In the genomic region with DNA sequence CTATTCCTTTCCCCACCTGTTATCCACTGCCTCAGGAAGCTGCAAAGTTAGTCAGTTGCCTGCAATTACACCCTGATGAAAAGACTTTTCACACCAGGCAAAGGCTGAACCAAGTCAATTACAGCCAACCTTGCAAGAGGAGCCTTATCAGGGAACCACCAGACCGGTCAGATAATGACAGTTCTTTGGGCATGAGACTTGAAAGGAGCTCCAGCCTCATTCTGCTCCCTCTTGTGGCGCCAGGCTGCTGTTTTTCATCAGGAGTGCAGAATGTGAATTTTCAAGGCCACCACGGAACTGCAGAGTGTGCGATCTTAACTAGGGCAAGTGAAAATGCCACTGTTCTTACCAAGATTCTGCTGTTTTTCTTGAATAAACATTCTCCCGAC, we compare ENCODE assay signal across 9 cellular contexts. TPM values are rescaled to one million over a fixed set of nuclear protein-coding genes. Genes with fewer than 3 reads are reported as not detected.
A peak's percentile ranks its signal among the peaks of the same experiment; 100 is the strongest.
DNase-seq lines count a peak whose midpoint lies in the region; ATAC-seq and TF ChIP-seq lines count a peak whose summit lies in the region.
"Had no signal": no experiment of that assay in that cellular context is flagged by ENCODE, and none has a peak within 500 bp of the region (broad histone marks: within the 10 kb centered on the region; RNA-seq: fewer than 3 reads in every experiment).

No MANE protein-coding gene starts in this region.

- no peaks in the 10 kb centered on the region for H3K36me3 Mint-ChIP-seq in activated CD4-positive, alpha-beta memory T cell treated with anti-CD3 and anti-CD28 coated beads for 36 hours

- ATAC-seq in GM21825 (IDR thresholded peaks at IDR 0.05; ENCODE audit: unreplicated experiment): no peak

- DNase-seq in stimulated activated CD4-positive, alpha-beta T cell treated with anti-CD3 and anti-CD28 coated beads, Interleukin-1b, Interleukin-23, amount 100 ng/mL, for 48 hours: peak; percentile 33
- no peak for DNase-seq in stimulated activated CD4-positive, alpha-beta T cell treated with anti-CD3 and anti-CD28 coated beads, Interleukin-2, amount 100 ng/mL, for 48 hours
- peak; percentile 44 for DNase-seq in NCI-H1694 (lab: John Stamatoyannopoulos, UW)
- peak; percentile 73 for DNase-seq in activated CD4-positive, alpha-beta memory T cell treated with anti-CD3 and anti-CD28 coated beads for 36 hours
- DNase-seq in glomerular visceral epithelial cell (ENCODE audit: extremely low spot score): peak; percentile 47
- DNase-seq in prostate gland (ENCODE audit: low spot score): peak; percentile 42
- DNase-seq in NCI-H1048 (lab: John Stamatoyannopoulos, UW): no peak

- H3K27me3 ChIP-seq in prostate gland (replicated peaks; ENCODE audit: insufficient read depth): no peaks in the 10 kb centered on the region

- no peak overlapping the region for H3K4me3 Mint-ChIP-seq in activated CD4-positive, alpha-beta memory T cell treated with anti-CD3 and anti-CD28 coated beads for 36 hours
- H3K4me3 Mint-ChIP-seq: dendritic cell treated with granulocyte-macrophage colony-stimulating factor and Interleukin-4, amounts not matched to agents 40 ng/mL and 50 ng/mL, for 4 days had no signal

- no peak overlapping the region for H3K27ac ChIP-seq in prostate gland

- TF ChIP-seq POLR2A in prostate gland (IDR thresholded peaks at IDR 0.05): no peak

- peak in 3 of 4 experiments; percentile 38 to 59 (median 45) for TF ChIP-seq CTCF in prostate gland (IDR thresholded peaks at IDR 0.05)

- intact Hi-C loops in activated CD4-positive, alpha-beta memory T cell treated with anti-CD3 and anti-CD28 coated beads for 36 hours (cut with micrococcal nuclease): loop anchor here (1.0 kb wide), 1 partner anchor 86 kb away; no protein-coding TSS in a partner anchor
- intact Hi-C loops in prostate gland (cut with DNase I): loop anchor here (5.0 kb wide), 1 partner anchor 84 kb away; a partner anchor contains a TSS

- POLR2A ChIA-PET in activated CD4-positive, alpha-beta memory T cell treated with anti-CD3 and anti-CD28 coated beads for 36 hours (lab: Charles Lee): interaction anchor here (0.9 kb wide), 1 partner anchor 15 kb away, joined by 3 read pairs; no protein-coding TSS in a partner anchor

- no peaks in the 10 kb centered on the region for H3K27me3 Mint-ChIP-seq in activated CD4-positive, alpha-beta memory T cell treated with anti-CD3 and anti-CD28 coated beads for 36 hours

- WGBS in prostate gland: 6% methylated on average over 5 of the region's 5 CpGs

- no peak overlapping the region for H3K4me3 ChIP-seq in prostate gland

- no peaks in the 10 kb centered on the region for H3K4me1 ChIP-seq in prostate gland (replicated peaks)

- no peaks in the 10 kb centered on the region for H3K36me3 ChIP-seq in prostate gland

- H3K4me1 Mint-ChIP-seq in activated CD4-positive, alpha-beta memory T cell treated with anti-CD3 and anti-CD28 coated beads for 36 hours (ENCODE audit: low read depth): peaks cover 28% of the 10 kb centered on the region

- no peak overlapping the region for H3K27ac Mint-ChIP-seq in activated CD4-positive, alpha-beta memory T cell treated with anti-CD3 and anti-CD28 coated beads for 36 hours
- H3K27ac Mint-ChIP-seq: dendritic cell treated with granulocyte-macrophage colony-stimulating factor and Interleukin-4, amounts not matched to agents 40 ng/mL and 50 ng/mL, for 4 days had no signal

- CTCF ChIA-PET in activated CD4-positive, alpha-beta memory T cell treated with anti-CD3 and anti-CD28 coated beads for 36 hours (lab: Charles Lee): interaction anchor here (0.9 to 4.2 kb wide), 18 partner anchors 9 to 97 kb away, joined by 3 to 37 read pairs (median 4); a partner anchor contains a TSS

- H3K9me3 Mint-ChIP-seq in activated CD4-positive, alpha-beta memory T cell treated with anti-CD3 and anti-CD28 coated beads for 36 hours: no peaks in the 10 kb centered on the region
- H3K9me3 Mint-ChIP-seq: dendritic cell treated with granulocyte-macrophage colony-stimulating factor and Interleukin-4, amounts not matched to agents 40 ng/mL and 50 ng/mL, for 4 days had no signal

- H3K9me3 ChIP-seq in prostate gland: no peaks in the 10 kb centered on the region

RNA-seq across cellular contexts. Expression of a gene that starts 22.5 kb away (rescaled TPM):
- total RNA-seq in activated CD4-positive, alpha-beta memory T cell treated with anti-CD3 and anti-CD28 coated beads for 36 hours: 1 to 10 TPM; 1.6 to 1.7 TPM
- total RNA-seq in prostate gland: 1 to 10 TPM in 1 of 2 donors, not detected in 1; 4.3 TPM

RNA-seq across cellular contexts. Expression of a gene that starts 29.5 kb away (rescaled TPM):
- under 1 TPM; 0.51 to 0.59 TPM for total RNA-seq in activated CD4-positive, alpha-beta memory T cell treated with anti-CD3 and anti-CD28 coated beads for 36 hours
- total RNA-seq in prostate gland: under 1 TPM; 0.36 to 0.62 TPM

Comparison
In these comparisons a context has a peak if more than half of its experiments do, and no peak if none do; other contexts are left out.
1. DNase-seq: peak in stimulated activated CD4-positive, alpha-beta T cell treated with anti-CD3 and anti-CD28 coated beads, Interleukin-1b, Interleukin-23, amount 100 ng/mL, for 48 hours (single experiment), NCI-H1694 (single experiment), activated CD4-positive, alpha-beta memory T cell treated with anti-CD3 and anti-CD28 coated beads for 36 hours (single experiment), glomerular visceral epithelial cell (single experiment) and prostate gland (single experiment); none in stimulated activated CD4-positive, alpha-beta T cell treated with anti-CD3 and anti-CD28 coated beads, Interleukin-2, amount 100 ng/mL, for 48 hours (0 of 2) and NCI-H1048 (single experiment).